In the genomic region with DNA sequence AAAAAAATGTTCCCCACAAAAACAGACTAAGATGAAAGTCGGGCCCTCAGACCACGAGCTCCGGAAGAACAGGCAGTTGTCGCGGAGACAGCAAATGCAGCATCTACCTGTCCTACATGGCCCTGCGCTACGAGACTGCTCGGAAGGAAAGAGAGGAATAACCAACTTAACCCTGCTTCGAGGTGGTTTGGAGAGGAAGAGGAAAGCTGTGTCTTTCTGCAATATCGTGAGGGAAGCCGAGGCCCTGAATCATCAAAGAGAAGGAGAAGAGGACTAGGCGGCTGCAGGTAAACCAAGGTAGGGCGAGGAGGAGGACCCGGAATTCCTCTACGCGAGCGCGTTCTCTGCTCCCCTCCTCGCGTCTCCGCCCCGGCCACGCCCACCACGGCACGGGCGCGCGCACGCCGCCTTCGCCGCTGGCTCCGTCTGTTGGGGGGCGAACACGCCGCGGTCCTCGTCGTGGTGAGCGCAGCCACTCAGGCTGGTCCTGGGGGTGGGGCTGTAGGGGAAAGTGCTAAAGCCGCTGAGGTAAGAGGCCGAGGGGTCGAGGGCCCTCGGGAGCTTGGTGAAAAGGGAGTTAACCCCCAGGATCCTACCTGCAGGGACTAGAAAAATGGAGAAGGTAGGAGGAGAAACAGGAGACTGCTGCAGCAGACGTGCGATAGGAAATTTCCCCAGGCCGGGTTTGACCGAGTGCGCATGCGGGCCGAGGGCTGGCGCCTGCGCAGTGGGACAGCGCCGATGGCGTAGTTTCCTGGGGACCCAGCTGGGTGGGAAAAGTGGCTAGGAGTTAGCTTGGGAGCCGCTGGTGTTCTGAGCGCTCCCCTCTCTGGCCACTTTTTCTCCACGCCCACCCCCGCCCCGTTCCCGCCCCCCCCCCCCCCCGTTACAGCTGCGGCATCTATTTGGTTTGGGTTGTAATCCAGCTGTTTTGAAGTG, we compare ENCODE assay signal across 8 cellular contexts. TPM values are rescaled to one million over a fixed set of nuclear protein-coding genes. Genes with fewer than 3 reads are reported as not detected.
DNase-seq lines count a peak whose midpoint lies in the region; ATAC-seq and TF ChIP-seq lines count a peak whose summit lies in the region.

A gene (plus strand): TSS at position 402 of the 939 bp plus-strand sequence. CDS start 7,903 bp downstream, outside the sequence.
A gene with protein sequence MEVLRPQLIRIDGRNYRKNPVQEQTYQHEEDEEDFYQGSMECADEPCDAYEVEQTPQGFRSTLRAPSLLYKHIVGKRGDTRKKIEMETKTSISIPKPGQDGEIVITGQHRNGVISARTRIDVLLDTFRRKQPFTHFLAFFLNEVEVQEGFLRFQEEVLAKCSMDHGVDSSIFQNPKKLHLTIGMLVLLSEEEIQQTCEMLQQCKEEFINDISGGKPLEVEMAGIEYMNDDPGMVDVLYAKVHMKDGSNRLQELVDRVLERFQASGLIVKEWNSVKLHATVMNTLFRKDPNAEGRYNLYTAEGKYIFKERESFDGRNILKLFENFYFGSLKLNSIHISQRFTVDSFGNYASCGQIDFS (minus strand): TSS at position 666 of the 939 bp plus-strand sequence. CDS start 2,978 bp downstream, outside the sequence.

- H3K27me3 Mint-ChIP-seq in activated naive CD8-positive, alpha-beta T cell treated with anti-CD3 and anti-CD28 coated beads, Interleukin-2, amount 50 U/mL, for 24 hours = no peaks in the 10 kb centered on the region

- H3K27ac ChIP-seq in ovary (peak within 1 kb of the TSS; percentile 92 to 99), thymus (ENCODE audit: low read depth) (peak within 1 kb of the TSS; percentile 98)

- H3K4me3 ChIP-seq in GM12875 (ENCODE audit: low read depth, low read length) (peak within 1 kb of the TSS; percentile 55), ovary (peak within 1 kb of the TSS; percentile 77), thymus (ENCODE audit: low read length) (peak within 1 kb of the TSS; percentile 78)

- ATAC-seq in HG02763 (IDR thresholded peaks at IDR 0.05; ENCODE audit: unreplicated experiment) = peak; percentile 80
- ATAC-seq in activated naive CD8-positive, alpha-beta T cell treated with anti-CD3 and anti-CD28 coated beads, Interleukin-2, amount 50 U/mL, for 24 hours = peak; percentile 80
- peak; percentile 98 for ATAC-seq in Right ventricle myocardium superior (ENCODE audit: poor library complexity)

- H3K4me3 Mint-ChIP-seq in activated naive CD8-positive, alpha-beta T cell treated with anti-CD3 and anti-CD28 coated beads, Interleukin-2, amount 50 U/mL, for 24 hours = peak within 1 kb of the TSS; percentile 99

- TF ChIP-seq CTCF in GM12875 (IDR thresholded peaks at IDR 0.05; ENCODE audit: borderline replicate concordance, insufficient read depth, low read depth, low read length) = no peak
- peak in 2 of 3 donors; percentile 7 to 47 for TF ChIP-seq CTCF in ovary (IDR thresholded peaks at IDR 0.05)

- H3K9me3 Mint-ChIP-seq in activated naive CD8-positive, alpha-beta T cell treated with anti-CD3 and anti-CD28 coated beads, Interleukin-2, amount 50 U/mL, for 24 hours = no peaks in the 10 kb centered on the region

- peaks cover 30% of the 10 kb centered on the region for H3K36me3 Mint-ChIP-seq in activated naive CD8-positive, alpha-beta T cell treated with anti-CD3 and anti-CD28 coated beads, Interleukin-2, amount 50 U/mL, for 24 hours (ENCODE audit: low read depth)

- H3K9me3 ChIP-seq in ovary = no peaks in the 10 kb centered on the region
- no peaks in the 10 kb centered on the region for H3K9me3 ChIP-seq in thymus (ENCODE audit: control insufficient read depth)

- WGBS in ovary, 3 donors = 0 to 1% (median 1%) methylated on average over 62 to 64 of the region's 64 CpGs
- WGBS in thymus = under 1% methylated on average over 64 of the region's 64 CpGs

- intact Hi-C loops in Right ventricle myocardium superior (cut with DNase I) = loop anchor here (2.0 to 5.0 kb wide), 2 partner anchors 57 to 164 kb away; a partner anchor contains a TSS
- intact Hi-C loops in ovary (cut with DNase I) = loop anchor here in 2 of 4 donors (1.0 to 10.0 kb wide), 7 partner anchors 57 to 251 kb away; a partner anchor contains a TSS

- H3K4me1 Mint-ChIP-seq in activated naive CD8-positive, alpha-beta T cell treated with anti-CD3 and anti-CD28 coated beads, Interleukin-2, amount 50 U/mL, for 24 hours = peaks cover 59% of the 10 kb centered on the region

- DNase-seq in NCI-H1436 (lab: John Stamatoyannopoulos, UW) (peak; percentile 80), SW480 (ENCODE audit: low spot score) (peak; percentile 87), Right ventricle myocardium superior (peak; percentile 94), ovary (peak; percentile 92 to 96 (median 94))
- DNase-seq in activated naive CD8-positive, alpha-beta T cell treated with anti-CD3 and anti-CD28 coated beads, Interleukin-2, amount 50 U/mL, for 24 hours = peak; percentile 97

- peak within 1 kb of the TSS; percentile 98 for H3K27ac Mint-ChIP-seq in activated naive CD8-positive, alpha-beta T cell treated with anti-CD3 and anti-CD28 coated beads, Interleukin-2, amount 50 U/mL, for 24 hours

- peak; percentile 41 for TF ChIP-seq EP300 in ovary (IDR thresholded peaks at IDR 0.05)

- H3K36me3 ChIP-seq in ovary (no peaks in the 10 kb centered on the region), thymus (ENCODE audit: control insufficient read depth, insufficient read depth) (peaks cover 13% of the 10 kb centered on the region)

- peaks cover 9% of the 10 kb centered on the region for H3K4me1 ChIP-seq in ovary (ENCODE audit: insufficient read depth)
- H3K4me1 ChIP-seq in thymus (ENCODE audit: control insufficient read depth, insufficient read depth, low read length) = peaks cover 22% of the 10 kb centered on the region

- H3K27me3 ChIP-seq in ovary = no peaks in the 10 kb centered on the region
- H3K27me3 ChIP-seq in thymus (ENCODE audit: control insufficient read depth, insufficient read depth) = no peaks in the 10 kb centered on the region

- TF ChIP-seq POLR2A in ovary (IDR thresholded peaks at IDR 0.05) = peak; percentile 99

RNA-seq across cellular contexts. Expression of the first gene that starts in this region (rescaled TPM):
- total RNA-seq in Right ventricle myocardium superior = 242 TPM
- 100 to 1,000 TPM in 5 of 7 donors, 10 to 100 TPM in 2; 71.6 to 136 (median 112) TPM for total RNA-seq in ovary
- polyA plus RNA-seq in ovary = 100 to 1,000 TPM; 154 to 160 TPM
- 349 TPM for polyA plus RNA-seq in thymus

RNA-seq across cellular contexts. Expression of the second gene that starts in this region (rescaled TPM):
- 32.0 TPM for total RNA-seq in Right ventricle myocardium superior
- total RNA-seq in ovary = 10 to 100 TPM; 21.6 to 53.5 (median 31.1) TPM
- 10 to 100 TPM; 22.5 to 53.9 TPM for polyA plus RNA-seq in ovary
- polyA plus RNA-seq in thymus = 29.7 TPM

Comparison
In these comparisons a context has a peak if more than half of its experiments do, and no peak if none do; other contexts are left out.
1. Peak in every context shown above with its lines: DNase-seq, ATAC-seq, H3K4me3 ChIP-seq and H3K27ac ChIP-seq.